In genomic region chr16:84024854-84025253, GRCh38 we compare ENCODE assay signal across 16 cellular contexts. TPM values are rescaled to one million over a fixed set of nuclear protein-coding genes. Genes with fewer than 3 reads are reported as not detected.
DNase-seq lines count a peak whose midpoint lies in the region; ATAC-seq and TF ChIP-seq lines count a peak whose summit lies in the region.
"Had no signal": no experiment of that assay in that cellular context is flagged by ENCODE, and none has a peak within 500 bp of the region (broad histone marks: within the 10 kb centered on the region; RNA-seq: fewer than 3 reads in every experiment).

No MANE protein-coding gene starts in this region.

- no peak overlapping the region for H2BK5ac ChIP-seq in IMR-90 (ENCODE audit: low read depth, low read length, poor library complexity, severe bottlenecking)

- H2AK9ac ChIP-seq in IMR-90 (replicated peaks; ENCODE audit: low read depth, low read length, poor library complexity) = peak overlapping the region; percentile 87

- 0 out of 2 replicates have a peak overlapping the region, but pooled peaks have one; percentile 55 for H3K14ac ChIP-seq in IMR-90 (replicated peaks; ENCODE audit: low read depth, low read length)

- H3K4me2 ChIP-seq in IMR-90 (ENCODE audit: low read depth, low read length) = no peak overlapping the region

- H3K79me1 ChIP-seq in IMR-90 (ENCODE audit: low read depth in 1 of 2, low read length in 2 of 2) = no peaks in the 10 kb centered on the region

- H2AFZ ChIP-seq in IMR-90 (replicated peaks; ENCODE audit: low read length, poor library complexity) = peak overlapping the region; percentile 83

- peak; percentile 98 for ATAC-seq in IMR-90 (ENCODE audit: low read depth)
- ATAC-seq in GM19395 (IDR thresholded peaks at IDR 0.05; ENCODE audit: unreplicated experiment) = no peak
- no peak for ATAC-seq in GM18517 (IDR thresholded peaks at IDR 0.05; ENCODE audit: unreplicated experiment)
- ATAC-seq: activated CD8-positive, alpha-beta T cell treated with anti-CD3 and anti-CD28 coated beads, Interleukin-2, amount 10 ng/mL, durations not matched to agents 7 days and 5 days; activated T-helper 17 cell treated with anti-CD3 and anti-CD28 coated beads, Interleukin-2, amount 50 U/mL, for 72 hours; left lobe of liver had no signal

- no peak overlapping the region for H4K91ac ChIP-seq in IMR-90 (ENCODE audit: insufficient read depth, low read depth, low read length)

- H2BK20ac ChIP-seq in IMR-90 (ENCODE audit: low read depth, low read length) = peak overlapping the region; percentile 74

- H3K9me3 ChIP-seq in IMR-90 (ENCODE audit: control insufficient read depth, insufficient read depth, low read length) (peaks cover 13% of the 10 kb centered on the region), suprapubic skin (peaks cover 11% of the 10 kb centered on the region)
- H3K9me3 ChIP-seq: thyroid gland had no signal

- H3K4ac ChIP-seq in IMR-90 (ENCODE audit: low read depth, low read length) = peak overlapping the region; percentile 46

- dilution Hi-C loops in IMR-90 (cut with HindIII; ENCODE audit: low sequenced_read_pairs, unreplicated experiment) = no loop called here

- no peaks in the 10 kb centered on the region for H4K20me1 ChIP-seq in IMR-90 (ENCODE audit: insufficient read depth, low read length)

- no peak overlapping the region for H3K18ac ChIP-seq in IMR-90 (ENCODE audit: low read depth, low read length)

- TF ChIP-seq CTCF in IMR-90 (conservative IDR thresholded peaks at IDR 0.05; ENCODE audit: low read depth, low read length) (no peak), astrocyte of the cerebellum (IDR thresholded peaks at IDR 0.05; ENCODE audit: low read depth, low read length, missing control alignments) (no peak), suprapubic skin (IDR thresholded peaks at IDR 0.05) (no peak)

- TF ChIP-seq RAD21 in IMR-90 (IDR thresholded peaks at IDR 0.05; ENCODE audit: low read length) = no peak

- no TSS peak for BruUV-seq in IMR-90 (replicated peaks; lab: Mats Ljungman, UMichigan)

- H3K23ac ChIP-seq in IMR-90 (ENCODE audit: low read depth, low read length) = no peak overlapping the region

- intact Hi-C loops in IMR-90 (cut with micrococcal nuclease) = loop anchor here (2.0 kb wide), 1 partner anchor 56 kb away; the partner anchor contains the start of gene NECAB2

- H3K4me3 ChIP-seq in IMR-90 (ENCODE audit: insufficient read depth, low read depth, low read length) (no peak overlapping the region), astrocyte of the cerebellum (ENCODE audit: low read depth, low read length) (no peak overlapping the region), suprapubic skin (no peak overlapping the region)
- H3K4me3 ChIP-seq: SK-N-MC, thyroid gland had no signal

- H3K56ac ChIP-seq in IMR-90 (ENCODE audit: extremely low read depth, insufficient read depth, low read length) = no peak overlapping the region

- H3K36me3 ChIP-seq in IMR-90 (ENCODE audit: control insufficient read depth, insufficient read depth, low read length) (no peaks in the 10 kb centered on the region), suprapubic skin (no peaks in the 10 kb centered on the region)
- H3K36me3 ChIP-seq: thyroid gland had no signal

- in situ Hi-C loops in IMR-90 (cut with MboI; ENCODE audit: low sequenced_read_pairs) (no loop called here), astrocyte of the cerebellum (cut with HindIII; ENCODE audit: low sequenced_read_pairs) (no loop called here)

- no peak overlapping the region; the same call in 2 of the 3 replicates for H2BK15ac ChIP-seq in IMR-90 (ENCODE audit: low read depth, low read length)

- H3K4me1 ChIP-seq in IMR-90 (ENCODE audit: control insufficient read depth, insufficient read depth, low read length) (peaks cover 7% of the 10 kb centered on the region), suprapubic skin (peaks cover 5% of the 10 kb centered on the region)
- H3K4me1 ChIP-seq: thyroid gland had no signal

- H4K8ac ChIP-seq in IMR-90 (ENCODE audit: low read depth in 2 of 2, low read length in 2 of 2) = 0 out of 4 replicates have a peak overlapping the region, but pooled peaks of 1 of the 2 experiments have one; percentile 42

- POLR2A ChIA-PET in IMR-90 (lab: Charles Lee; ENCODE audit: unreplicated experiment) = no interaction called here

- H3K27me3 ChIP-seq in IMR-90 (ENCODE audit: control insufficient read depth, insufficient read depth, low read length) (peaks cover 18% of the 10 kb centered on the region), suprapubic skin (peaks cover 7% of the 10 kb centered on the region)
- H3K27me3 ChIP-seq: thyroid gland had no signal

- no peak overlapping the region for H3K27ac ChIP-seq in IMR-90 (ENCODE audit: insufficient read depth, low read length)
- H3K27ac ChIP-seq in suprapubic skin = peak overlapping the region; percentile 27
- H3K27ac ChIP-seq: SK-N-MC, thyroid gland had no signal

- TF ChIP-seq EP300 in suprapubic skin (IDR thresholded peaks at IDR 0.05) = no peak

- 66% methylated on average over 3 of the region's 9 CpGs; no CpG with 5 or more reads in 1 of the 2 experiments for WGBS in IMR-90 (ENCODE audit: extremely low coverage in 2 of 2, insufficient read length in 1 of 2), 2 experiments
- WGBS in suprapubic skin = 57% methylated on average over 4 of the region's 9 CpGs

- DNase-seq in IMR-90 (peak; percentile 90), astrocyte of the cerebellum (ENCODE audit: low read depth) (peak; percentile 45), fibroblast of the conjunctiva (ENCODE audit: low read depth) (peak; percentile 83), suprapubic skin (ENCODE audit: low spot score in 2 of 2) (no peak), SHP77 (lab: John Stamatoyannopoulos, UW) (no peak)
- DNase-seq: activated CD8-positive, alpha-beta T cell treated with anti-CD3 and anti-CD28 coated beads, Interleukin-2, amount 10 ng/mL, durations not matched to agents 7 days and 5 days; amygdala; CD4-positive, alpha-beta memory T cell; NCI-H1048; thyroid gland had no signal

- CTCF ChIA-PET in IMR-90 (lab: Yijun Ruan, JAX) = no interaction called here

- H3K9me1 ChIP-seq in IMR-90 (ENCODE audit: insufficient read depth, low read length) = no peaks in the 10 kb centered on the region

- H2BK120ac ChIP-seq in IMR-90 (ENCODE audit: low read depth, low read length) = peak overlapping the region; percentile 65

- TF ChIP-seq POLR2A in IMR-90 (IDR thresholded peaks at IDR 0.05; ENCODE audit: low read depth, low read length) (no peak), suprapubic skin (IDR thresholded peaks at IDR 0.05) (no peak)

- H3K9ac ChIP-seq in IMR-90 (ENCODE audit: low read depth, low read length) = no peak overlapping the region

- peak overlapping the region; percentile 54; the same call in 1 of the 2 replicates for H2AK5ac ChIP-seq in IMR-90 (ENCODE audit: low read depth, low read length)

- H4K5ac ChIP-seq in IMR-90 (ENCODE audit: low read depth, low read length) = no peak overlapping the region

TF ChIP-seq in IMR-90, 13 proteins besides CTCF, POLR2A, EP300 and RAD21:
- TF ChIP-seq CEBPB (IDR thresholded peaks at IDR 0.05; ENCODE audit: low read depth, low read length) (no peak), USF2 (IDR thresholded peaks at IDR 0.05; ENCODE audit: low read depth, low read length) (no peak), SMC3 (IDR thresholded peaks at IDR 0.05; ENCODE audit: low read depth, low read length) (no peak), FOS (IDR thresholded peaks at IDR 0.05; ENCODE audit: low read depth, low read length) (peak; percentile 88), CHD1 (IDR thresholded peaks at IDR 0.05; ENCODE audit: low read depth, low read length) (no peak), RCOR1 (IDR thresholded peaks at IDR 0.05; ENCODE audit: insufficient replicate concordance, low read length) (peak; percentile 30), MAFK (IDR thresholded peaks at IDR 0.05; ENCODE audit: low read depth, low read length) (no peak)
TF ChIP-seq in IMR-90: peak in this region for 2.

RNA-seq across cellular contexts. Expression of gene SLC38A8, which starts 17.7 kb away (rescaled TPM):
- total RNA-seq in IMR-90 (2012; rRNA removed) (not detected in 2 replicates), suprapubic skin (not detected)
- polyA plus RNA-seq in IMR-90 (2012; rRNA removed) = not detected in 2 replicates
- not detected in 2 replicates for polyA plus RNA-seq in IMR-90 (2012; cell fraction: cytosol; rRNA removed)
- not detected in 2 replicates for polyA plus RNA-seq in IMR-90 (2012; cell fraction: nucleus; rRNA removed; ENCODE audit: low replicate concordance)
- total RNA-seq: activated CD8-positive, alpha-beta T cell treated with anti-CD3 and anti-CD28 coated beads, Interleukin-2, amount 10 ng/mL, durations not matched to agents 7 days and 5 days; activated T-helper 17 cell treated with anti-CD3 and anti-CD28 coated beads, Interleukin-2, amount 50 U/mL, for 72 hours; CD4-positive, alpha-beta memory T cell; left lobe of liver; pulmonary artery endothelial cell; thyroid gland had no signal
- polyA plus RNA-seq: CD4-positive, alpha-beta memory T cell had no signal

RNA-seq across cellular contexts. Expression of gene NECAB2, which starts 56.8 kb away (rescaled TPM):
- total RNA-seq in IMR-90 (2012; rRNA removed) = under 0.01 TPM in 1 of 2 replicates, not detected in the other
- 0.26 and 0.27 TPM in 2 replicates for polyA plus RNA-seq in IMR-90 (2012; rRNA removed)
- 0.25 and 0.44 TPM in 2 replicates for polyA plus RNA-seq in IMR-90 (2012; cell fraction: cytosol; rRNA removed)
- 0.65 and 1.1 TPM in 2 replicates for polyA plus RNA-seq in IMR-90 (2012; cell fraction: nucleus; rRNA removed; ENCODE audit: low replicate concordance)
- not detected for total RNA-seq in suprapubic skin
- total RNA-seq: activated CD8-positive, alpha-beta T cell treated with anti-CD3 and anti-CD28 coated beads, Interleukin-2, amount 10 ng/mL, durations not matched to agents 7 days and 5 days; activated T-helper 17 cell treated with anti-CD3 and anti-CD28 coated beads, Interleukin-2, amount 50 U/mL, for 72 hours; CD4-positive, alpha-beta memory T cell had no signal
- polyA plus RNA-seq: CD4-positive, alpha-beta memory T cell had no signal

Comparison
In these comparisons a context has a peak if more than half of its experiments do, and no peak if none do; other contexts are left out.
1. DNase-seq: peak in IMR-90 (single experiment), astrocyte of the cerebellum (single experiment) and fibroblast of the conjunctiva (single experiment); none in suprapubic skin (0 of 2) and SHP77 (0 of 2).